ENCODE assay signal across 18 cellular contexts in the genomic region with DNA sequence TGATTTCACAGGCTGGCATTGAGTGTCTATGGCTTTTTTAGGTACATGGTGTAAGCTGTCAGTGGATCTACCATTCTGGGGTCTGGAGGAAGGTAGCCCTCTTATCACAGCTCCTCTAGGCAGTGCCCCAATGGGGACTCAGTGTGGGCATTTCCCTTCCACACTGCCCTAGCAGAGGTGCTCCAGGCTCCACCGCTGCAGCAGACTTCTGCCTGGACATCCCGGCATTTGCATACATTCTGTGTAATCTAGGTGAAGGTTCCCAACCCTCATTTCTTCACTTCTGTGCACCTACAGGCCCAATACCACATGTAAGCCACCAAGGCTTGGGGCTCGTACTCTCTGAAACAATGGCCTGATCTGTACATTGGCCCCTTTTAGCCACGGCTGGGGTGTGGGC.
"Had no signal": no experiment of that assay in that cellular context is flagged by ENCODE, and none has a peak within 500 bp of the region (broad histone marks: within the 10 kb centered on the region; RNA-seq: fewer than 3 reads in every experiment).

No MANE protein-coding gene starts in this region.

- H3K4me1 Mint-ChIP-seq: stimulated activated memory B cell treated with anti-CD40 and anti-IgM and Interleukin-4, amounts not matched to agents 10 μg/mL and 1 μg/mL and 100 μg/mL, for 72 hours had no signal

- H3K27me3 ChIP-seq: adrenal gland, breast epithelium, esophagus squamous epithelium, heart right ventricle, sigmoid colon, upper lobe of right lung had no signal

- H3K27ac ChIP-seq: adrenal gland, breast epithelium, coronary artery, esophagus squamous epithelium, heart right ventricle, left ventricle myocardium inferior, sigmoid colon, upper lobe of right lung had no signal

- DNase-seq: activated CD8-positive, alpha-beta memory T cell treated with anti-CD3 and anti-CD28 coated beads, Interleukin-2, amount 50 U/mL, for 4 hours; activated effector memory CD4-positive, alpha-beta T cell treated with anti-CD3 and anti-CD28 coated beads, Interleukin-2, amount 50 U/mL, for 16 hours; activated T-cell treated with anti-CD3 and anti-CD28 coated beads, Interleukin-2, amount 50 U/mL, for 72 hours; adrenal gland; esophagus squamous epithelium; heart right ventricle; left ventricle myocardium inferior; mammary epithelial cell; nephron progenitor cell; nucleus accumbens; posterior cingulate gyrus; sigmoid colon; stimulated activated CD4-positive, alpha-beta T cell treated with anti-CD3 and anti-CD28 coated beads, Interleukin-4, amount 100 ng/mL, for 24 hours; upper lobe of right lung had no signal

- H3K36me3 ChIP-seq: adrenal gland, breast epithelium, upper lobe of right lung had no signal

- H3K9me3 ChIP-seq: upper lobe of right lung had no signal

- H3K27ac Mint-ChIP-seq: activated naive CD4-positive, alpha-beta T cell treated with anti-CD3 and anti-CD28 coated beads, Interleukin-2, amount 50 U/mL, for 72 hours; activated T-cell treated with anti-CD3 and anti-CD28 coated beads, Interleukin-2, amount 50 U/mL, for 72 hours; nephron progenitor cell; stimulated activated memory B cell treated with anti-CD40 and anti-IgM and Interleukin-4, amounts not matched to agents 10 μg/mL and 1 μg/mL and 100 μg/mL, for 72 hours had no signal

- H3K4me3 ChIP-seq: adrenal gland, breast epithelium, coronary artery, esophagus squamous epithelium, heart right ventricle, left ventricle myocardium inferior, sigmoid colon, upper lobe of right lung had no signal

- H3K4me3 Mint-ChIP-seq: activated T-cell treated with anti-CD3 and anti-CD28 coated beads, Interleukin-2, amount 50 U/mL, for 72 hours; nephron progenitor cell; stimulated activated memory B cell treated with anti-CD40 and anti-IgM and Interleukin-4, amounts not matched to agents 10 μg/mL and 1 μg/mL and 100 μg/mL, for 72 hours had no signal

- H3K4me1 ChIP-seq: breast epithelium had no signal

- H3K27me3 Mint-ChIP-seq: stimulated activated memory B cell treated with anti-CD40 and anti-IgM and Interleukin-4, amounts not matched to agents 10 μg/mL and 1 μg/mL and 100 μg/mL, for 72 hours had no signal
